ENCODE assay signal across 1 cellular context in the genomic region with DNA sequence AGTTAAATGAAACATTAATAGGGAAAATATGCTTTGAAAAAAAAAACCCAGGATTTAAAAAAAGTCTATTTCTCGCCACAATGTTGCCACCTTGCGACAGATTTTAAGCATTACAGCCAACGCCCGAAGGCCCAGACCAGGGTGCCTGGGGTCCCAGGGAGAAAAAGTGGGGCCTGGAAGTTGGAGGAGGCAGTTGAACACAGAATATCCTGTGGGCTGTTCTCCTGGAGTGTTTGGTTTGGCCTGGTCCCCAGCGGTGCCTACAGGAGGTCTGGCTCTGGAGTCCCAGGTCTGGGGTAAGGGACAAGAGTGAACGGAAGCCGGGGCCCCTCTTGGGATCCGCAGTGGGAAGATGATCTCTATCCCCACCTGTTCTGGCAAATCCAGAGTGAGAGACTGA.
TF ChIP-seq lines count a peak whose summit lies in the region.

No MANE protein-coding gene starts in this region.

TF ChIP-seq in K562, 482 proteins besides CTCF, POLR2A, EP300 and RAD21:
- TF ChIP-seq KLF16 (IDR thresholded peaks at IDR 0.05): 0 out of 2 replicates have a peak, but pooled peaks have one; percentile 16
- no peak for TF ChIP-seq PHB2 (IDR thresholded peaks at IDR 0.05; ENCODE audit: low read depth)
- TF ChIP-seq ZNF583 (CRISPR knock-in tag; IDR thresholded peaks at IDR 0.05): no peak
- TF ChIP-seq, protein P1, sequence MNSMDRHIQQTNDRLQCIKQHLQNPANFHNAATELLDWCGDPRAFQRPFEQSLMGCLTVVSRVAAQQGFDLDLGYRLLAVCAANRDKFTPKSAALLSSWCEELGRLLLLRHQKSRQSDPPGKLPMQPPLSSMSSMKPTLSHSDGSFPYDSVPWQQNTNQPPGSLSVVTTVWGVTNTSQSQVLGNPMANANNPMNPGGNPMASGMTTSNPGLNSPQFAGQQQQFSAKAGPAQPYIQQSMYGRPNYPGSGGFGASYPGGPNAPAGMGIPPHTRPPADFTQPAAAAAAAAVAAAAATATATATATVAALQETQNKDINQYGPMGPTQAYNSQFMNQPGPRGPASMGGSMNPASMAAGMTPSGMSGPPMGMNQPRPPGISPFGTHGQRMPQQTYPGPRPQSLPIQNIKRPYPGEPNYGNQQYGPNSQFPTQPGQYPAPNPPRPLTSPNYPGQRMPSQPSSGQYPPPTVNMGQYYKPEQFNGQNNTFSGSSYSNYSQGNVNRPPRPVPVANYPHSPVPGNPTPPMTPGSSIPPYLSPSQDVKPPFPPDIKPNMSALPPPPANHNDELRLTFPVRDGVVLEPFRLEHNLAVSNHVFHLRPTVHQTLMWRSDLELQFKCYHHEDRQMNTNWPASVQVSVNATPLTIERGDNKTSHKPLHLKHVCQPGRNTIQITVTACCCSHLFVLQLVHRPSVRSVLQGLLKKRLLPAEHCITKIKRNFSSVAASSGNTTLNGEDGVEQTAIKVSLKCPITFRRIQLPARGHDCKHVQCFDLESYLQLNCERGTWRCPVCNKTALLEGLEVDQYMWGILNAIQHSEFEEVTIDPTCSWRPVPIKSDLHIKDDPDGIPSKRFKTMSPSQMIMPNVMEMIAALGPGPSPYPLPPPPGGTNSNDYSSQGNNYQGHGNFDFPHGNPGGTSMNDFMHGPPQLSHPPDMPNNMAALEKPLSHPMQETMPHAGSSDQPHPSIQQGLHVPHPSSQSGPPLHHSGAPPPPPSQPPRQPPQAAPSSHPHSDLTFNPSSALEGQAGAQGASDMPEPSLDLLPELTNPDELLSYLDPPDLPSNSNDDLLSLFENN (IDR thresholded peaks at IDR 0.05; ENCODE audit: low read depth in 2 of 2, low read length in 2 of 2): no peak
- peak; percentile 90 for TF ChIP-seq ZNF384 (IDR thresholded peaks at IDR 0.05; ENCODE audit: low read depth, low read length)
- peak; percentile 61; the same call in 1 of the 2 replicates for TF ChIP-seq SMC3 (conservative IDR thresholded peaks at IDR 0.05; ENCODE audit: insufficient read depth, low read depth, low read length)
- no peak for TF ChIP-seq SRF (CRISPR knock-in tag; IDR thresholded peaks at IDR 0.05)
- TF ChIP-seq, protein P2, sequence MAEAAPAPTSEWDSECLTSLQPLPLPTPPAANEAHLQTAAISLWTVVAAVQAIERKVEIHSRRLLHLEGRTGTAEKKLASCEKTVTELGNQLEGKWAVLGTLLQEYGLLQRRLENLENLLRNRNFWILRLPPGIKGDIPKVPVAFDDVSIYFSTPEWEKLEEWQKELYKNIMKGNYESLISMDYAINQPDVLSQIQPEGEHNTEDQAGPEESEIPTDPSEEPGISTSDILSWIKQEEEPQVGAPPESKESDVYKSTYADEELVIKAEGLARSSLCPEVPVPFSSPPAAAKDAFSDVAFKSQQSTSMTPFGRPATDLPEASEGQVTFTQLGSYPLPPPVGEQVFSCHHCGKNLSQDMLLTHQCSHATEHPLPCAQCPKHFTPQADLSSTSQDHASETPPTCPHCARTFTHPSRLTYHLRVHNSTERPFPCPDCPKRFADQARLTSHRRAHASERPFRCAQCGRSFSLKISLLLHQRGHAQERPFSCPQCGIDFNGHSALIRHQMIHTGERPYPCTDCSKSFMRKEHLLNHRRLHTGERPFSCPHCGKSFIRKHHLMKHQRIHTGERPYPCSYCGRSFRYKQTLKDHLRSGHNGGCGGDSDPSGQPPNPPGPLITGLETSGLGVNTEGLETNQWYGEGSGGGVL (CRISPR knock-in tag; IDR thresholded peaks at IDR 0.05): no peak
- no peak for TF ChIP-seq RBM15 (IDR thresholded peaks at IDR 0.05; ENCODE audit: insufficient read depth, low read length)
- TF ChIP-seq CBX8 (IDR thresholded peaks at IDR 0.05; ENCODE audit: borderline replicate concordance, extremely low read depth, low read depth, low read length, poor library complexity, severe bottlenecking): no peak
- TF ChIP-seq FIP1L1 (IDR thresholded peaks at IDR 0.05; ENCODE audit: low read depth, low read length, poor library complexity, severe bottlenecking): no peak
- no peak for TF ChIP-seq ZC3H11A (IDR thresholded peaks at IDR 0.05; ENCODE audit: low read depth, low read length)
- no peak for TF ChIP-seq KDM5B (IDR thresholded peaks at IDR 0.05; ENCODE audit: insufficient replicate concordance, low read depth, low read length)
- TF ChIP-seq STAG1 (CRISPR knock-in tag; IDR thresholded peaks at IDR 0.05; ENCODE audit: borderline replicate concordance): peak; percentile 21; the same call in 1 of the 2 replicates
- TF ChIP-seq IRF2 (CRISPR knock-in tag; IDR thresholded peaks at IDR 0.05): no peak
